In the genomic region with DNA sequence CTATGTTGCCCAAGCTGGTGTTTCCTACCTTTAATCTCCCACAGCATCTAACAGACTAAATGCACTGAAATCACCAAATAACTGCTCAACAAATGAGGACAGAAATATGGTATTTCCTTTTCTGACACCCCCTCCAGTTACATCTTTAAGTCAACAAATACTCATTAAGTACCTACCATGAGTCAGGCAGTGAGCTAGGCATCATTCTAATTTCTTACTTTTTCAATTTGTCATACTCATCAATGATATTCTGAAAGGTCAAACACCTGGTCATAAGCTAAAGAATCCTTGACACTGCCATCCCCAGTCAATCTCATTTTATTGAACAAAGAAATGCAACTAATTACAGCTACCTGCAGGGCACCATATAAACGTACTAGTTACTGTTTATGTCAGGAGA, we compare ENCODE assay signal across 2 cellular contexts.
TF ChIP-seq lines count a peak whose summit lies in the region.

No MANE protein-coding gene starts in this region.

TF ChIP-seq in IMR-90, 13 proteins besides CTCF, POLR2A, EP300 and RAD21:
- TF ChIP-seq CEBPB (IDR thresholded peaks at IDR 0.05; ENCODE audit: low read depth, low read length) (no peak), FOS (IDR thresholded peaks at IDR 0.05; ENCODE audit: low read depth, low read length) (no peak), NFE2L2 (IDR thresholded peaks at IDR 0.05; ENCODE audit: low read depth, low read length) (no peak), SMC3 (IDR thresholded peaks at IDR 0.05; ENCODE audit: low read depth, low read length) (no peak), MXI1 (IDR thresholded peaks at IDR 0.05; ENCODE audit: borderline replicate concordance, low read depth, low read length) (no peak), MAFK (IDR thresholded peaks at IDR 0.05; ENCODE audit: low read depth, low read length) (no peak), RFX5 (IDR thresholded peaks at IDR 0.05; ENCODE audit: low read depth, low read length) (no peak), BHLHE40 (IDR thresholded peaks at IDR 0.05; ENCODE audit: low read depth, low read length) (no peak), RCOR1 (IDR thresholded peaks at IDR 0.05; ENCODE audit: insufficient replicate concordance, low read length) (no peak), CHD1 (IDR thresholded peaks at IDR 0.05; ENCODE audit: low read depth, low read length) (no peak), MAZ (IDR thresholded peaks at IDR 0.05; ENCODE audit: borderline replicate concordance, low read depth, low read length) (no peak)
- TF ChIP-seq, protein P1, sequence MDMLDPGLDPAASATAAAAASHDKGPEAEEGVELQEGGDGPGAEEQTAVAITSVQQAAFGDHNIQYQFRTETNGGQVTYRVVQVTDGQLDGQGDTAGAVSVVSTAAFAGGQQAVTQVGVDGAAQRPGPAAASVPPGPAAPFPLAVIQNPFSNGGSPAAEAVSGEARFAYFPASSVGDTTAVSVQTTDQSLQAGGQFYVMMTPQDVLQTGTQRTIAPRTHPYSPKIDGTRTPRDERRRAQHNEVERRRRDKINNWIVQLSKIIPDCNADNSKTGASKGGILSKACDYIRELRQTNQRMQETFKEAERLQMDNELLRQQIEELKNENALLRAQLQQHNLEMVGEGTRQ (IDR thresholded peaks at IDR 0.05; ENCODE audit: low read depth, low read length): no peak
- TF ChIP-seq, protein P2, sequence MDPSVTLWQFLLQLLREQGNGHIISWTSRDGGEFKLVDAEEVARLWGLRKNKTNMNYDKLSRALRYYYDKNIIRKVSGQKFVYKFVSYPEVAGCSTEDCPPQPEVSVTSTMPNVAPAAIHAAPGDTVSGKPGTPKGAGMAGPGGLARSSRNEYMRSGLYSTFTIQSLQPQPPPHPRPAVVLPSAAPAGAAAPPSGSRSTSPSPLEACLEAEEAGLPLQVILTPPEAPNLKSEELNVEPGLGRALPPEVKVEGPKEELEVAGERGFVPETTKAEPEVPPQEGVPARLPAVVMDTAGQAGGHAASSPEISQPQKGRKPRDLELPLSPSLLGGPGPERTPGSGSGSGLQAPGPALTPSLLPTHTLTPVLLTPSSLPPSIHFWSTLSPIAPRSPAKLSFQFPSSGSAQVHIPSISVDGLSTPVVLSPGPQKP (IDR thresholded peaks at IDR 0.05; ENCODE audit: borderline replicate concordance, low read depth, low read length): no peak

TF ChIP-seq in endothelial cell of umbilical vein, 7 proteins besides CTCF, POLR2A, EP300 and RAD21:
- TF ChIP-seq MYC (IDR thresholded peaks at IDR 0.05; ENCODE audit: low read depth, low read length) (no peak), JUN (IDR thresholded peaks at IDR 0.05; ENCODE audit: borderline replicate concordance, insufficient read depth, insufficient read length, low read depth) (peak; percentile 24), GATA2 (IDR thresholded peaks at IDR 0.05; ENCODE audit: insufficient read depth, insufficient read length, low read depth, low read length) (peak; percentile 76), EZH2 (IDR thresholded peaks at IDR 0.05; ENCODE audit: borderline replicate concordance, low read depth, low read length, severe bottlenecking) (no peak), FOS (IDR thresholded peaks at IDR 0.05; ENCODE audit: borderline replicate concordance, insufficient read depth, low read length) (peak; percentile 30)
